Comparison of ENCODE assay signal across 8 cellular contexts in the genomic region with DNA sequence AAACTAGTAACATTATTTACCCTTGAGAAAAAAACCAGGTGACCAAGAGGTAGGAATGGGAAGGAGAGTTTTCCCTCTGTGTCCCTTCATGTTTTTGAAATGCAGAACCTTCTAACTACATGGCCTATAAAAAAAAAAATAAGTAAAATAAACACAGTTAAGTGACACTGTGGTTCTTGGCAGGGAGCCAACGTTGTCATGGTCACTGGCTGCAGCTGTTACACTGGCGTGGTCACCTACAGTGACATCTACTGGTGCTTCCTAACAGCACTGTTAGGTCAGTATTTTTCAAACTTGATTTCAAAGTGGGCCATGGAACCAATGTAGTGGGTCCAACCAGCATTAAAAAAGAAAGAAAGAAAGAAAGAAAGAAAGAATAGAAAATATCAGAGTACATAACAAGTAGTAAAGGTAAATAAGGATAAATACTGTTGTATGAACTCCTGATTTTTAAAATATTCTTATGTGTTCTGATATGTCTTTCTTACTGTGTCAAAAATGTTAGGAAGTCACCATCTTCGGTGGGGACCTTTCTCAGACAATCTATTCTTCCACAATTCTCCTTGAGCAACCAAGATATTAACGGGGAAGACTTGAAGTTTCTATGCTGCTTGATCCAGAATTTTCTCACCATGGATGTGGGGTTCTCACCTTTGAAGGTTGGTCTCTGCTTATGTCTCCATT. TPM values are rescaled to one million over a fixed set of nuclear protein-coding genes. Genes with fewer than 3 reads are reported as not detected.
DNase-seq lines count a peak whose midpoint lies in the region; TF ChIP-seq lines count a peak whose summit lies in the region.

No MANE protein-coding gene starts in this region.

- no peaks in the 10 kb centered on the region for H3K27me3 ChIP-seq in HAP-1 (ENCODE audit: low read depth)
- no peaks in the 10 kb centered on the region for H3K27me3 ChIP-seq in Loucy (ENCODE audit: insufficient read depth, low read length, poor library complexity, severe bottlenecking)

- no peaks in the 10 kb centered on the region for H4K20me1 ChIP-seq in Loucy (ENCODE audit: insufficient read depth, low read length, poor library complexity, severe bottlenecking)

- H3K9ac ChIP-seq in Loucy (ENCODE audit: low read depth, low read length, poor library complexity, severe bottlenecking): no peak overlapping the region

- peak; percentile 65 for TF ChIP-seq CTCF in Loucy (conservative IDR thresholded peaks at IDR 0.05; ENCODE audit: low read length)

- H2AFZ ChIP-seq in Loucy (ENCODE audit: low read length): no peak overlapping the region

- no peak overlapping the region for H3K4me2 ChIP-seq in Loucy (ENCODE audit: low read depth, low read length, poor library complexity, severe bottlenecking)

- in situ Hi-C loops in HAP-1 (cut with MboI; ENCODE audit: low sequenced_read_pairs): no loop called here

- H3K36me3 ChIP-seq in HAP-1 (replicated peaks) (no peaks in the 10 kb centered on the region), Loucy (ENCODE audit: insufficient read depth, low read length) (no peaks in the 10 kb centered on the region)

- no peaks in the 10 kb centered on the region for H3K79me2 ChIP-seq in Loucy (ENCODE audit: insufficient read depth, low read length)

- no peaks in the 10 kb centered on the region for H3K9me3 ChIP-seq in HAP-1
- no peaks in the 10 kb centered on the region for H3K9me3 ChIP-seq in Loucy (ENCODE audit: insufficient read depth, low read depth, low read length)

- H3F3A ChIP-seq in Loucy (ENCODE audit: low read depth): no peaks in the 10 kb centered on the region

- H3K9me2 ChIP-seq in Loucy (replicated peaks; ENCODE audit: low read depth, low read length): no peaks in the 10 kb centered on the region

- H3K4me1 ChIP-seq in HAP-1 (peaks cover 2% of the 10 kb centered on the region), Loucy (ENCODE audit: insufficient read depth, low read length, poor library complexity, severe bottlenecking) (no peaks in the 10 kb centered on the region)

- DNase-seq in GM03348 (ENCODE audit: low spot score): peak; percentile 87
- peak; percentile 80 to 95 for DNase-seq in HAP-1 (ENCODE audit: low spot score in 2 of 2)
- peak; percentile 88 for DNase-seq in RPMI7951 (ENCODE audit: low read depth)
- DNase-seq in activated T-helper 1 cell treated with anti-CD3 and anti-CD28 coated beads, Interleukin-2, amount 50 U/mL, for 16 hours (ENCODE audit: low read depth in 1 of 2, low spot score in 1 of 2): peak; percentile 40 to 52
- DNase-seq in fibroblast of the conjunctiva (ENCODE audit: low read depth): peak; percentile 89
- peak; percentile 86 for DNase-seq in non-pigmented ciliary epithelial cell (ENCODE audit: low read depth)
- peak; percentile 96 for DNase-seq in superior temporal gyrus (ENCODE audit: extremely low spot score)

- no peak overlapping the region for H3K4me3 ChIP-seq in HAP-1
- H3K4me3 ChIP-seq in Loucy (ENCODE audit: low read length, poor library complexity, severe bottlenecking): no peak overlapping the region

RNA-seq across cellular contexts. Expression of a gene that starts 59.1 kb away (rescaled TPM):
- 50.0 and 55.8 TPM in 2 replicates for total RNA-seq in RPMI7951 (2014; rRNA removed; shearing (Covaris generic))

Comparison
In these comparisons a context has a peak if more than half of its experiments do, and no peak if none do; other contexts are left out.
1. DNase-seq: peak in every context shown above with its lines; median percentile 96 in superior temporal gyrus; 89 in fibroblast of the conjunctiva; 88 in RPMI7951; 88 in HAP-1; 87 in GM03348; 86 in non-pigmented ciliary epithelial cell; 46 in activated T-helper 1 cell treated with anti-CD3 and anti-CD28 coated beads, Interleukin-2, amount 50 U/mL, for 16 hours.